1 cellular context compared by ENCODE assay signal in genomic region chr9:112323378-112323854, GRCh38.
TF ChIP-seq lines count a peak whose summit lies in the region.

No MANE protein-coding gene starts in this region.

TF ChIP-seq in WTC11, 78 proteins besides CTCF, POLR2A, EP300 and RAD21 (continued from another document):
- TF ChIP-seq AR (CRISPR knock-in tag; IDR thresholded peaks at IDR 0.05) = no peak
- no peak for TF ChIP-seq EMX1 (CRISPR knock-in tag; IDR thresholded peaks at IDR 0.05)
- no peak for TF ChIP-seq ZNF416 (CRISPR knock-in tag; IDR thresholded peaks at IDR 0.05)
- TF ChIP-seq IRF2 (CRISPR knock-in tag; IDR thresholded peaks at IDR 0.05; ENCODE audit: borderline replicate concordance, low read depth) = no peak
- no peak for TF ChIP-seq ZNF138 (CRISPR knock-in tag; conservative IDR thresholded peaks at IDR 0.05)
- TF ChIP-seq, protein P1, sequence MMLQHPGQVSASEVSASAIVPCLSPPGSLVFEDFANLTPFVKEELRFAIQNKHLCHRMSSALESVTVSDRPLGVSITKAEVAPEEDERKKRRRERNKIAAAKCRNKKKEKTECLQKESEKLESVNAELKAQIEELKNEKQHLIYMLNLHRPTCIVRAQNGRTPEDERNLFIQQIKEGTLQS (CRISPR knock-in tag; conservative IDR thresholded peaks at IDR 0.05) = no peak
- TF ChIP-seq NFE2L1 (CRISPR knock-in tag; IDR thresholded peaks at IDR 0.05) = no peak
- no peak for TF ChIP-seq NFATC4 (CRISPR knock-in tag; IDR thresholded peaks at IDR 0.05)
- no peak for TF ChIP-seq FOXJ3 (CRISPR knock-in tag; IDR thresholded peaks at IDR 0.05; ENCODE audit: borderline replicate concordance)
